9 cellular contexts compared by ENCODE assay signal in the genomic region with DNA sequence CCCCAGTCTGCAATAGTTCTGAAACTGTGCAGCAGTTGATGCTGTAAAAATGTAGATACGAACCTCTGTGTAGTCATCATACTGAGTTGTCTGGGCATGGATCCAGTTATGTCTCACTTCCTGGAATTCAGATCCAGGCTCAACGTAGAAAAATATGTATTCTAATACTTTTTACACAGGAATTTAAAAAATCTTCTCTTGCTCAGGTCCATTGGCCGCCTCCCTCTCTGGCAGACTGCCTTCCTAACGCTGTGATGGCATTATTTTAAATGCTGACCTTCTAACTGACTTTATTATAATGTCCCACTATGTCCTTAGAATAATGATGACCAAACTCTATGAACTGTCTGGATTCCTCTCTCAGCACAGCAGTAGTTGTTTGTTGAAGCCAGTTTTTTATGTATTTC.
A peak's percentile ranks its signal among the peaks of the same experiment; 100 is the strongest.
DNase-seq lines count a peak whose midpoint lies in the region; ATAC-seq and TF ChIP-seq lines count a peak whose summit lies in the region.
"Had no signal": no experiment of that assay in that cellular context is flagged by ENCODE, and none has a peak within 500 bp of the region (broad histone marks: within the 10 kb centered on the region; RNA-seq: fewer than 3 reads in every experiment).

No MANE protein-coding gene starts in this region.

- DNase-seq in EL (peak; percentile 96), foreskin keratinocyte (peak; percentile 82 to 93), renal cortical epithelial cell (ENCODE audit: low read depth) (peak; percentile 57), NCI-H128 (lab: John Stamatoyannopoulos, UW; ENCODE audit: unreplicated experiment) (no peak), UCSD-AML1 (lab: John Stamatoyannopoulos, UW; ENCODE audit: unreplicated experiment) (no peak), GM20000 (ENCODE audit: low spot score) (no peak)

- no peaks in the 10 kb centered on the region for H3K4me1 ChIP-seq in foreskin keratinocyte

- ATAC-seq in SK-N-SH treated with all-trans-retinoic acid at 6 μM for 48 hours (peak; percentile 85), foreskin keratinocyte (peak; percentile 96), HG02588 (IDR thresholded peaks at IDR 0.05; ENCODE audit: unreplicated experiment) (no peak)
- ATAC-seq: T-cell had no signal

- TF ChIP-seq CTCF in foreskin keratinocyte (conservative IDR thresholded peaks at IDR 0.05) (no peak), GM20000 (IDR thresholded peaks at IDR 0.05; ENCODE audit: extremely low read depth, missing control alignments) (no peak)

- no peaks in the 10 kb centered on the region for H3K27me3 ChIP-seq in foreskin keratinocyte

- H3K27ac ChIP-seq in foreskin keratinocyte, result no peak overlapping the region

TF ChIP-seq in SK-N-SH treated with all-trans-retinoic acid at 6 μM for 48 hours, 23 proteins besides CTCF, POLR2A, EP300 and RAD21:
- TF ChIP-seq PPARA (CRISPR knock-in tag; IDR thresholded peaks at IDR 0.05; ENCODE audit: borderline replicate concordance), result no peak
- peak; percentile 11; the same call in 1 of the 2 replicates for TF ChIP-seq CSDC2 (CRISPR knock-in tag; IDR thresholded peaks at IDR 0.05)
- no peak for TF ChIP-seq ZC3H10 (CRISPR knock-in tag; IDR thresholded peaks at IDR 0.05)
- peak; percentile 49 for TF ChIP-seq ISL1 (CRISPR knock-in tag; IDR thresholded peaks at IDR 0.05)
- TF ChIP-seq BACH2 (CRISPR knock-in tag; IDR thresholded peaks at IDR 0.05; ENCODE audit: borderline replicate concordance), result no peak
- TF ChIP-seq ZFP30 (CRISPR knock-in tag; IDR thresholded peaks at IDR 0.05), result no peak
- no peak for TF ChIP-seq ARNTL (CRISPR knock-in tag; IDR thresholded peaks at IDR 0.05; ENCODE audit: borderline replicate concordance, low read depth)
- TF ChIP-seq, protein P1, sequence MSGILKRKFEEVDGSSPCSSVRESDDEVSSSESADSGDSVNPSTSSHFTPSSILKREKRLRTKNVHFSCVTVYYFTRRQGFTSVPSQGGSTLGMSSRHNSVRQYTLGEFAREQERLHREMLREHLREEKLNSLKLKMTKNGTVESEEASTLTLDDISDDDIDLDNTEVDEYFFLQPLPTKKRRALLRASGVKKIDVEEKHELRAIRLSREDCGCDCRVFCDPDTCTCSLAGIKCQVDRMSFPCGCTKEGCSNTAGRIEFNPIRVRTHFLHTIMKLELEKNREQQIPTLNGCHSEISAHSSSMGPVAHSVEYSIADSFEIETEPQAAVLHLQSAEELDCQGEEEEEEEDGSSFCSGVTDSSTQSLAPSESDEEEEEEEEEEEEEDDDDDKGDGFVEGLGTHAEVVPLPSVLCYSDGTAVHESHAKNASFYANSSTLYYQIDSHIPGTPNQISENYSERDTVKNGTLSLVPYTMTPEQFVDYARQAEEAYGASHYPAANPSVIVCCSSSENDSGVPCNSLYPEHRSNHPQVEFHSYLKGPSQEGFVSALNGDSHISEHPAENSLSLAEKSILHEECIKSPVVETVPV (CRISPR knock-in tag; IDR thresholded peaks at IDR 0.05), result no peak
- TF ChIP-seq GLIS3 (CRISPR knock-in tag; IDR thresholded peaks at IDR 0.05), result 0 out of 2 replicates have a peak, but pooled peaks have one; percentile 29
- no peak for TF ChIP-seq ZFP3 (CRISPR knock-in tag; IDR thresholded peaks at IDR 0.05)
- no peak for TF ChIP-seq ZNF70 (CRISPR knock-in tag; IDR thresholded peaks at IDR 0.05)
- TF ChIP-seq OSR1 (CRISPR knock-in tag; IDR thresholded peaks at IDR 0.05), result no peak
- no peak for TF ChIP-seq TCF4 (CRISPR knock-in tag; IDR thresholded peaks at IDR 0.05; ENCODE audit: borderline replicate concordance)
- no peak for TF ChIP-seq RARB (CRISPR knock-in tag; IDR thresholded peaks at IDR 0.05)
- TF ChIP-seq, protein P2, sequence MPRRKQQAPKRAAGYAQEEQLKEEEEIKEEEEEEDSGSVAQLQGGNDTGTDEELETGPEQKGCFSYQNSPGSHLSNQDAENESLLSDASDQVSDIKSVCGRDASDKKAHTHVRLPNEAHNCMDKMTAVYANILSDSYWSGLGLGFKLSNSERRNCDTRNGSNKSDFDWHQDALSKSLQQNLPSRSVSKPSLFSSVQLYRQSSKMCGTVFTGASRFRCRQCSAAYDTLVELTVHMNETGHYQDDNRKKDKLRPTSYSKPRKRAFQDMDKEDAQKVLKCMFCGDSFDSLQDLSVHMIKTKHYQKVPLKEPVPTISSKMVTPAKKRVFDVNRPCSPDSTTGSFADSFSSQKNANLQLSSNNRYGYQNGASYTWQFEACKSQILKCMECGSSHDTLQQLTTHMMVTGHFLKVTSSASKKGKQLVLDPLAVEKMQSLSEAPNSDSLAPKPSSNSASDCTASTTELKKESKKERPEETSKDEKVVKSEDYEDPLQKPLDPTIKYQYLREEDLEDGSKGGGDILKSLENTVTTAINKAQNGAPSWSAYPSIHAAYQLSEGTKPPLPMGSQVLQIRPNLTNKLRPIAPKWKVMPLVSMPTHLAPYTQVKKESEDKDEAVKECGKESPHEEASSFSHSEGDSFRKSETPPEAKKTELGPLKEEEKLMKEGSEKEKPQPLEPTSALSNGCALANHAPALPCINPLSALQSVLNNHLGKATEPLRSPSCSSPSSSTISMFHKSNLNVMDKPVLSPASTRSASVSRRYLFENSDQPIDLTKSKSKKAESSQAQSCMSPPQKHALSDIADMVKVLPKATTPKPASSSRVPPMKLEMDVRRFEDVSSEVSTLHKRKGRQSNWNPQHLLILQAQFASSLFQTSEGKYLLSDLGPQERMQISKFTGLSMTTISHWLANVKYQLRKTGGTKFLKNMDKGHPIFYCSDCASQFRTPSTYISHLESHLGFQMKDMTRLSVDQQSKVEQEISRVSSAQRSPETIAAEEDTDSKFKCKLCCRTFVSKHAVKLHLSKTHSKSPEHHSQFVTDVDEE (CRISPR knock-in tag; IDR thresholded peaks at IDR 0.05), result no peak
- no peak for TF ChIP-seq ZNF565 (CRISPR knock-in tag; conservative IDR thresholded peaks at IDR 0.05; ENCODE audit: low read depth)
- TF ChIP-seq, protein P3, sequence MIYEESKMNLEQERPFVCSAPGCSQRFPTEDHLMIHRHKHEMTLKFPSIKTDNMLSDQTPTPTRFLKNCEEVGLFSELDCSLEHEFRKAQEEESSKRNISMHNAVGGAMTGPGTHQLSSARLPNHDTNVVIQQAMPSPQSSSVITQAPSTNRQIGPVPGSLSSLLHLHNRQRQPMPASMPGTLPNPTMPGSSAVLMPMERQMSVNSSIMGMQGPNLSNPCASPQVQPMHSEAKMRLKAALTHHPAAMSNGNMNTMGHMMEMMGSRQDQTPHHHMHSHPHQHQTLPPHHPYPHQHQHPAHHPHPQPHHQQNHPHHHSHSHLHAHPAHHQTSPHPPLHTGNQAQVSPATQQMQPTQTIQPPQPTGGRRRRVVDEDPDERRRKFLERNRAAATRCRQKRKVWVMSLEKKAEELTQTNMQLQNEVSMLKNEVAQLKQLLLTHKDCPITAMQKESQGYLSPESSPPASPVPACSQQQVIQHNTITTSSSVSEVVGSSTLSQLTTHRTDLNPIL (CRISPR knock-in tag; IDR thresholded peaks at IDR 0.05; ENCODE audit: low read depth), result no peak
- TF ChIP-seq, protein P4, sequence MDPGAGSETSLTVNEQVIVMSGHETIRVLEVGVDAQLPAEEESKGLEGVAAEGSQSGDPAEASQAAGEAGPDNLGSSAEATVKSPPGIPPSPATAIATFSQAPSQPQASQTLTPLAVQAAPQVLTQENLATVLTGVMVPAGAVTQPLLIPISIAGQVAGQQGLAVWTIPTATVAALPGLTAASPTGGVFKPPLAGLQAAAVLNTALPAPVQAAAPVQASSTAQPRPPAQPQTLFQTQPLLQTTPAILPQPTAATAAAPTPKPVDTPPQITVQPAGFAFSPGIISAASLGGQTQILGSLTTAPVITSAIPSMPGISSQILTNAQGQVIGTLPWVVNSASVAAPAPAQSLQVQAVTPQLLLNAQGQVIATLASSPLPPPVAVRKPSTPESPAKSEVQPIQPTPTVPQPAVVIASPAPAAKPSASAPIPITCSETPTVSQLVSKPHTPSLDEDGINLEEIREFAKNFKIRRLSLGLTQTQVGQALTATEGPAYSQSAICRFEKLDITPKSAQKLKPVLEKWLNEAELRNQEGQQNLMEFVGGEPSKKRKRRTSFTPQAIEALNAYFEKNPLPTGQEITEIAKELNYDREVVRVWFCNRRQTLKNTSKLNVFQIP (CRISPR knock-in tag; IDR thresholded peaks at IDR 0.05; ENCODE audit: borderline replicate concordance, low read depth), result no peak
- TF ChIP-seq, protein P5, sequence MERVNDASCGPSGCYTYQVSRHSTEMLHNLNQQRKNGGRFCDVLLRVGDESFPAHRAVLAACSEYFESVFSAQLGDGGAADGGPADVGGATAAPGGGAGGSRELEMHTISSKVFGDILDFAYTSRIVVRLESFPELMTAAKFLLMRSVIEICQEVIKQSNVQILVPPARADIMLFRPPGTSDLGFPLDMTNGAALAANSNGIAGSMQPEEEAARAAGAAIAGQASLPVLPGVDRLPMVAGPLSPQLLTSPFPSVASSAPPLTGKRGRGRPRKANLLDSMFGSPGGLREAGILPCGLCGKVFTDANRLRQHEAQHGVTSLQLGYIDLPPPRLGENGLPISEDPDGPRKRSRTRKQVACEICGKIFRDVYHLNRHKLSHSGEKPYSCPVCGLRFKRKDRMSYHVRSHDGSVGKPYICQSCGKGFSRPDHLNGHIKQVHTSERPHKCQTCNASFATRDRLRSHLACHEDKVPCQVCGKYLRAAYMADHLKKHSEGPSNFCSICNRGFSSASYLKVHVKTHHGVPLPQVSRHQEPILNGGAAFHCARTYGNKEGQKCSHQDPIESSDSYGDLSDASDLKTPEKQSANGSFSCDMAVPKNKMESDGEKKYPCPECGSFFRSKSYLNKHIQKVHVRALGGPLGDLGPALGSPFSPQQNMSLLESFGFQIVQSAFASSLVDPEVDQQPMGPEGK (CRISPR knock-in tag; IDR thresholded peaks at IDR 0.05; ENCODE audit: borderline replicate concordance), result no peak
- no peak for TF ChIP-seq TOX (CRISPR knock-in tag; IDR thresholded peaks at IDR 0.05; ENCODE audit: borderline replicate concordance)
- TF ChIP-seq ZNF8 (CRISPR knock-in tag; IDR thresholded peaks at IDR 0.05), result no peak
- TF ChIP-seq SNAI2 (CRISPR knock-in tag; IDR thresholded peaks at IDR 0.05), result no peak
TF ChIP-seq in SK-N-SH treated with all-trans-retinoic acid at 6 μM for 48 hours: peak in this region for 3.

Comparison
In these comparisons a context has a peak if more than half of its experiments do, and no peak if none do; other contexts are left out.
1. DNase-seq: peak in EL (single experiment), foreskin keratinocyte (2 of 2) and renal cortical epithelial cell (single experiment); none in NCI-H128 (single experiment), UCSD-AML1 (single experiment) and GM20000 (single experiment).